22 cellular contexts compared by ENCODE assay signal in genomic region chr6:5055118-5055517, GRCh38. TPM values are rescaled to one million over a fixed set of nuclear protein-coding genes. Genes with fewer than 3 reads are reported as not detected.
DNase-seq lines count a peak whose midpoint lies in the region; ATAC-seq and TF ChIP-seq lines count a peak whose summit lies in the region.
"Had no signal": no experiment of that assay in that cellular context is flagged by ENCODE, and none has a peak within 500 bp of the region (broad histone marks: within the 10 kb centered on the region; RNA-seq: fewer than 3 reads in every experiment).

No MANE protein-coding gene starts in this region.

- 94% methylated on average over 4 of the region's 4 CpGs for WGBS in smooth muscle cell (ENCODE audit: low lambda C conversion rate)
- WGBS in psoas muscle, 3 donors, result 89 to 94% (median 90%) methylated on average over 4 of the region's 4 CpGs

- peaks cover 14% of the 10 kb centered on the region for H3F3A ChIP-seq in smooth muscle cell (ENCODE audit: low read depth)

- intact Hi-C loops in HCT116 (cut with micrococcal nuclease), result loop anchor here (5.0 kb wide), 1 partner anchor 347 kb away; no protein-coding TSS in a partner anchor
- intact Hi-C loops in psoas muscle (cut with DNase I), result no loop called here

- H3K27me3 ChIP-seq in HCT116 (ENCODE audit: insufficient read depth, low read length) (no peaks in the 10 kb centered on the region), smooth muscle cell (ENCODE audit: low read depth) (no peaks in the 10 kb centered on the region), psoas muscle (ENCODE audit: insufficient read depth in 3 of 3, low read length in 2 of 3) (no peaks in the 10 kb centered on the region)

- H3K4me1 ChIP-seq in HCT116 (ENCODE audit: control insufficient read depth in 1 of 2, insufficient read depth in 2 of 2, low read length in 2 of 2) (no peaks in the 10 kb centered on the region), smooth muscle cell (ENCODE audit: low read depth) (peaks cover 4% of the 10 kb centered on the region), psoas muscle (no peaks in the 10 kb centered on the region)

- H4K20me1 ChIP-seq in HCT116 (ENCODE audit: insufficient read depth), result no peaks in the 10 kb centered on the region
- no peaks in the 10 kb centered on the region for H4K20me1 ChIP-seq in smooth muscle cell (ENCODE audit: low read depth)

- POLR2A ChIA-PET in HCT116 (lab: Charles Lee), result no interaction called here

- RAD21 ChIA-PET in HCT116 (lab: Charles Lee; ENCODE audit: low non-redundant PET in 1 of 2, low total read pairs in 2 of 2, uncharacterized antibody in 2 of 2, unreplicated experiment in 2 of 2), result no interaction called here

- ATAC-seq in HCT116, result no peak
- ATAC-seq in psoas muscle, result no peak
- no peak for ATAC-seq in HG02678 (IDR thresholded peaks at IDR 0.05; ENCODE audit: unreplicated experiment)
- ATAC-seq: Panc1 had no signal

- CTCF ChIA-PET in HCT116 (lab: Charles Lee), result no interaction called here

- no peak overlapping the region for H3K4me2 ChIP-seq in HCT116 (ENCODE audit: low read length)
- no peak overlapping the region for H3K4me2 ChIP-seq in smooth muscle cell

- TF ChIP-seq EP300 in Ishikawa (IDR thresholded peaks at IDR 0.05; ENCODE audit: borderline replicate concordance), result no peak

- no peak for TF ChIP-seq POLR2A in HCT116 (IDR thresholded peaks at IDR 0.05; ENCODE audit: borderline replicate concordance, extremely low read depth, insufficient read depth, insufficient read length)

- no peak overlapping the region for H3K4me3 ChIP-seq in HCT116 (replicated peaks in 1 of 2; ENCODE audit: low read depth in 1 of 2, low read length in 2 of 2)
- no peak overlapping the region for H3K4me3 ChIP-seq in smooth muscle cell
- no peak overlapping the region for H3K4me3 ChIP-seq in psoas muscle

- H3K9ac ChIP-seq in HCT116 (ENCODE audit: low read length) (no peak overlapping the region), smooth muscle cell (ENCODE audit: low read depth) (peak overlapping the region; percentile 7)

- no peak for DNase-seq in HCT116 (ENCODE audit: low read depth, low spot score)
- peak; percentile 17 for DNase-seq in dermis blood vessel endothelial cell
- DNase-seq in smooth muscle cell (lab: John Stamatoyannopoulos, UW; ENCODE audit: unreplicated experiment), result no peak
- DNase-seq in psoas muscle, result no peak
- DNase-seq in DMS79 treated with DMSO at 0.1 percent for 48 hours (lab: John Stamatoyannopoulos, UW), result no peak
- DNase-seq: ACHN, DMS153, H7, Karpas-422, NCI-H1092, NCI-H1417 treated with DMSO at 0.1 percent for 48 hours, NCI-H1694 treated with DMSO at 0.1 percent for 48 hours, NCI-H2081 treated with DMSO at 0.1 percent for 48 hours, NCI-H2171, NCI-H226, NCI-H510A, NCI-H69, SHP77 treated with DMSO at 0.1 percent for 48 hours, SW 1271 had no signal

- H3K27ac ChIP-seq in HCT116 (ENCODE audit: low read depth, low read length), result no peak overlapping the region
- H3K27ac ChIP-seq in smooth muscle cell (ENCODE audit: low read depth), result peak overlapping the region; percentile 52
- H3K27ac ChIP-seq in psoas muscle, result no peak overlapping the region

- H2AFZ ChIP-seq in HCT116 (ENCODE audit: low read depth, low read length, poor library complexity, severe bottlenecking) (no peak overlapping the region), smooth muscle cell (ENCODE audit: low read depth) (no peak overlapping the region)

- H3K36me3 ChIP-seq in HCT116 (ENCODE audit: control insufficient read depth in 1 of 2, insufficient read depth in 2 of 2, low read length in 2 of 2) (no peaks in the 10 kb centered on the region), smooth muscle cell (ENCODE audit: low read depth) (peaks cover 5% of the 10 kb centered on the region), psoas muscle (ENCODE audit: insufficient read depth in 1 of 2, low read depth in 1 of 2) (no peaks in the 10 kb centered on the region)

- no peaks in the 10 kb centered on the region for H3K9me2 ChIP-seq in HCT116 (ENCODE audit: insufficient read depth)

- H3K79me2 ChIP-seq in HCT116 (ENCODE audit: insufficient read depth, low read length), result no peaks in the 10 kb centered on the region
- no peaks in the 10 kb centered on the region for H3K79me2 ChIP-seq in smooth muscle cell (ENCODE audit: low read depth)

- peaks cover 0 to 10% of the 10 kb centered on the region in 2 experiments; a peak in 2 of 4 replicates for H3K9me3 ChIP-seq in HCT116 (ENCODE audit: control insufficient read depth in 1 of 2, insufficient read depth in 1 of 2, low read depth in 1 of 2, low read length in 2 of 2)
- H3K9me3 ChIP-seq in smooth muscle cell (replicated peaks; ENCODE audit: low read depth), result peaks cover 13% of the 10 kb centered on the region
- H3K9me3 ChIP-seq in psoas muscle, result peaks cover 14% of the 10 kb centered on the region

- TF ChIP-seq RAD21 in HCT116 (IDR thresholded peaks at IDR 0.05; ENCODE audit: low read depth) (no peak), Ishikawa (IDR thresholded peaks at IDR 0.05; ENCODE audit: low read depth) (no peak)

- BruUV-seq in HCT116 (replicated peaks; lab: Mats Ljungman, UMichigan), result no TSS peak

- no peak for TF ChIP-seq CTCF in HCT116 (IDR thresholded peaks at IDR 0.05 in 2 of 3, conservative IDR thresholded peaks at IDR 0.05 in 1 of 3; ENCODE audit: borderline replicate concordance in 1 of 3, insufficient read depth in 1 of 3, low read depth in 2 of 3, low read length in 2 of 3)
- TF ChIP-seq CTCF in smooth muscle cell (IDR thresholded peaks at IDR 0.05; ENCODE audit: borderline replicate concordance, insufficient read depth, poor library complexity, severe bottlenecking), result no peak
- TF ChIP-seq CTCF in psoas muscle (IDR thresholded peaks at IDR 0.05), result no peak

TF ChIP-seq in HCT116, 20 proteins besides CTCF, POLR2A, EP300 and RAD21:
- no peak for TF ChIP-seq ZNF274 (IDR thresholded peaks at IDR 0.05; ENCODE audit: low read depth, low read length)
- 0 out of 2 replicates have a peak, but pooled peaks have one; percentile 10 for TF ChIP-seq REST (IDR thresholded peaks at IDR 0.05; ENCODE audit: low read depth)

TF ChIP-seq in Ishikawa, 13 proteins besides CTCF, POLR2A, EP300 and RAD21:
- TF ChIP-seq REST (IDR thresholded peaks at IDR 0.05; ENCODE audit: low read depth) (peak; percentile 70), YY1 (IDR thresholded peaks at IDR 0.05; ENCODE audit: low read depth) (no peak)

RNA-seq across cellular contexts. Expression of gene PPP1R3G, which starts 30.0 kb away (rescaled TPM):
- total RNA-seq in HCT116 (2021; ENCODE audit: unreplicated experiment), result 0.27 TPM
- polyA plus RNA-seq in HCT116 (2012), result 0.30 and 0.31 TPM in 2 replicates
- total RNA-seq in dermis blood vessel endothelial cell, result 0.74 and 0.85 TPM in 2 replicates
- 0.63 and 1.4 TPM in 2 replicates for total RNA-seq in smooth muscle cell
- 1.4 and 1.8 TPM in 2 replicates for polyA plus RNA-seq in smooth muscle cell
- under 1 TPM; 0.10 to 0.50 (median 0.33) TPM for total RNA-seq in psoas muscle
- polyA plus RNA-seq in psoas muscle, result under 1 TPM; 0.06 to 0.13 (median 0.09) TPM

RNA-seq across cellular contexts. Expression of gene RPP40, which starts 51.3 kb away (rescaled TPM):
- total RNA-seq in HCT116 (2021; ENCODE audit: unreplicated experiment), result 15.9 TPM
- polyA plus RNA-seq in HCT116 (2012), result 7.1 and 12.8 TPM in 2 replicates
- total RNA-seq in dermis blood vessel endothelial cell, result 13.4 and 15.0 TPM in 2 replicates
- total RNA-seq in smooth muscle cell, result 7.7 and 11.0 TPM in 2 replicates
- 6.7 and 9.9 TPM in 2 replicates for polyA plus RNA-seq in smooth muscle cell
- total RNA-seq in psoas muscle, result 10 to 100 TPM in 1 of 4 donors, 1 to 10 TPM in 3; 4.2 to 11.8 (median 5.4) TPM
- 10 to 100 TPM in 1 of 3 donors, 1 to 10 TPM in 2; 9.3 to 34.5 (median 9.6) TPM for polyA plus RNA-seq in psoas muscle
